Comparison of ENCODE assay signal across 2 cellular contexts in genomic region chr22:31161386-31161785, GRCh38.
TF ChIP-seq lines count a peak whose summit lies in the region.

No MANE protein-coding gene starts in this region.

TF ChIP-seq in SK-N-SH, 30 proteins besides CTCF, POLR2A, EP300 and RAD21:
- TF ChIP-seq TEAD4 (IDR thresholded peaks at IDR 0.05; ENCODE audit: borderline replicate concordance, insufficient read depth) (no peak), GABPA (IDR thresholded peaks at IDR 0.05; ENCODE audit: low read depth) (no peak), GATA2 (CRISPR knock-in tag; IDR thresholded peaks at IDR 0.05) (no peak), USF2 (IDR thresholded peaks at IDR 0.05; ENCODE audit: borderline replicate concordance, low read depth, low read length) (no peak), SMC3 (IDR thresholded peaks at IDR 0.05; ENCODE audit: low read depth, low read length) (no peak), USF1 (IDR thresholded peaks at IDR 0.05; ENCODE audit: borderline replicate concordance, low read depth) (no peak), JUND (IDR thresholded peaks at IDR 0.05) (no peak), NFIC (IDR thresholded peaks at IDR 0.05; ENCODE audit: borderline replicate concordance) (no peak), RFX5 (IDR thresholded peaks at IDR 0.05; ENCODE audit: low read length) (no peak), ELF1 (IDR thresholded peaks at IDR 0.05) (no peak), PBX3 (IDR thresholded peaks at IDR 0.05) (no peak), SIN3A (IDR thresholded peaks at IDR 0.05; ENCODE audit: borderline replicate concordance, low read depth, low read length) (no peak)

TF ChIP-seq in SK-N-SH treated with all-trans-retinoic acid at 6 μM for 48 hours, 23 proteins besides CTCF, POLR2A, EP300 and RAD21:
- TF ChIP-seq TOX (CRISPR knock-in tag; IDR thresholded peaks at IDR 0.05; ENCODE audit: borderline replicate concordance) (no peak), POU6F1 (CRISPR knock-in tag; IDR thresholded peaks at IDR 0.05; ENCODE audit: borderline replicate concordance, low read depth) (no peak), BACH2 (CRISPR knock-in tag; IDR thresholded peaks at IDR 0.05; ENCODE audit: borderline replicate concordance) (no peak), SNAI2 (CRISPR knock-in tag; IDR thresholded peaks at IDR 0.05) (no peak), TSHZ2 (CRISPR knock-in tag; IDR thresholded peaks at IDR 0.05) (no peak), ZC3H10 (CRISPR knock-in tag; IDR thresholded peaks at IDR 0.05) (no peak), RARB (CRISPR knock-in tag; IDR thresholded peaks at IDR 0.05) (no peak), ZNF8 (CRISPR knock-in tag; IDR thresholded peaks at IDR 0.05) (no peak), ZFP3 (CRISPR knock-in tag; IDR thresholded peaks at IDR 0.05) (no peak), ZFP30 (CRISPR knock-in tag; IDR thresholded peaks at IDR 0.05) (no peak), ESRRG (CRISPR knock-in tag; IDR thresholded peaks at IDR 0.05) (no peak), OSR1 (CRISPR knock-in tag; IDR thresholded peaks at IDR 0.05) (no peak)
